In the genomic region with DNA sequence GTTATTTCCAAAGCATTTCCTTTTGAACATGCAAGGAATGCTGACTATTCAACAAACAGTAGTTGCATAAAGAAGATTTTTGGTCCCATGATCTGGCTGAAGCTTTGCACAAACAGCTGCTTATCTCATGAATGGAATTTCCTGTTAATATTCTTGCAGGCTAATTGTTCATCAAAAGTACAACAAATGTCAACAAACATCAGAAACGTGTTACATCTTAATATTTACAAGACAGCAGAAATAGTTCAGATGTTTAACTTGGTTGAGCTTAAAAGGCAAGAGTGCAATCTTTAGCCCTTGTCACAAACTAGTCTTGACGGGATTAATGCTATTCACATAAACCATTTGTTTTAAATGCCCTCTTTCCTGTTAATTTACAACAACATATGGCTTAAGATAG, we compare ENCODE assay signal across 16 cellular contexts. TPM values are rescaled to one million over a fixed set of nuclear protein-coding genes. Genes with fewer than 3 reads are reported as not detected.
DNase-seq lines count a peak whose midpoint lies in the region; ATAC-seq and TF ChIP-seq lines count a peak whose summit lies in the region.
"Had no signal": no experiment of that assay in that cellular context is flagged by ENCODE, and none has a peak within 500 bp of the region (broad histone marks: within the 10 kb centered on the region; RNA-seq: fewer than 3 reads in every experiment).

No MANE protein-coding gene starts in this region.

- no peak overlapping the region for H3K4me3 ChIP-seq in right atrium auricular region
- no peak overlapping the region for H3K4me3 ChIP-seq in right lobe of liver
- H3K4me3 ChIP-seq: gastrocnemius medialis, prostate gland had no signal

- intact Hi-C loops in Right ventricle myocardium inferior (cut with DNase I) = no loop called here
- intact Hi-C loops in right lobe of liver (cut with DNase I) = no loop called here

- no peaks in the 10 kb centered on the region for H3K9me3 ChIP-seq in right atrium auricular region
- H3K9me3 ChIP-seq in right lobe of liver = no peaks in the 10 kb centered on the region
- H3K9me3 ChIP-seq: gastrocnemius medialis, prostate gland had no signal

- TF ChIP-seq POLR2A in right lobe of liver (IDR thresholded peaks at IDR 0.05) = no peak

- H3K27ac Mint-ChIP-seq in endothelial cell (ENCODE audit: unreplicated experiment) = peak overlapping the region; percentile 82
- H3K27ac Mint-ChIP-seq: activated T-helper 1 cell treated with anti-CD3 and anti-CD28 coated beads, Interleukin-12 subunit alpha, Interleukin-12 subunit beta, Interleukin-2, Interleukin-4 antibody, amounts not matched to agents 30 ng/mL and 10 ng/mL and 1 ng/mL, durations not matched to agents 14 hours and 24 hours and 36 hours; dendritic cell treated with granulocyte-macrophage colony-stimulating factor and Interleukin-4, amounts not matched to agents 40 ng/mL and 50 ng/mL, for 4 days had no signal

- H3K36me3 Mint-ChIP-seq in endothelial cell (ENCODE audit: low read depth, unreplicated experiment) = no peaks in the 10 kb centered on the region

- H3K27me3 ChIP-seq in right atrium auricular region (no peaks in the 10 kb centered on the region), right lobe of liver (no peaks in the 10 kb centered on the region)
- H3K27me3 ChIP-seq: gastrocnemius medialis had no signal

- peaks cover 0 to 14% of the 10 kb centered on the region in 2 donors for H3K4me1 ChIP-seq in right atrium auricular region
- no peaks in the 10 kb centered on the region for H3K4me1 ChIP-seq in right lobe of liver
- H3K4me1 ChIP-seq: gastrocnemius medialis, prostate gland had no signal

- TF ChIP-seq CTCF in right atrium auricular region (IDR thresholded peaks at IDR 0.05) (no peak), endothelial cell (IDR thresholded peaks at IDR 0.05; ENCODE audit: unreplicated experiment) (no peak), right lobe of liver (IDR thresholded peaks at IDR 0.05) (no peak)

- no peaks in the 10 kb centered on the region for H3K9me3 Mint-ChIP-seq in endothelial cell (ENCODE audit: unreplicated experiment)
- H3K9me3 Mint-ChIP-seq: activated T-helper 1 cell treated with anti-CD3 and anti-CD28 coated beads, Interleukin-12 subunit alpha, Interleukin-12 subunit beta, Interleukin-2, Interleukin-4 antibody, amounts not matched to agents 30 ng/mL and 10 ng/mL and 1 ng/mL, durations not matched to agents 14 hours and 24 hours and 36 hours; dendritic cell treated with granulocyte-macrophage colony-stimulating factor and Interleukin-4, amounts not matched to agents 40 ng/mL and 50 ng/mL, for 4 days had no signal

- no peak overlapping the region for H3K4me3 Mint-ChIP-seq in endothelial cell (ENCODE audit: unreplicated experiment)
- H3K4me3 Mint-ChIP-seq: activated T-helper 1 cell treated with anti-CD3 and anti-CD28 coated beads, Interleukin-12 subunit alpha, Interleukin-12 subunit beta, Interleukin-2, Interleukin-4 antibody, amounts not matched to agents 30 ng/mL and 10 ng/mL and 1 ng/mL, durations not matched to agents 14 hours and 24 hours and 36 hours; dendritic cell treated with granulocyte-macrophage colony-stimulating factor and Interleukin-4, amounts not matched to agents 40 ng/mL and 50 ng/mL, for 4 days had no signal

- H3K27ac ChIP-seq in right atrium auricular region = no peak overlapping the region
- peak overlapping the region in 1 of 3 donors; percentile 33 for H3K27ac ChIP-seq in right lobe of liver
- H3K27ac ChIP-seq: prostate gland had no signal

- no peaks in the 10 kb centered on the region for H3K27me3 Mint-ChIP-seq in endothelial cell (ENCODE audit: unreplicated experiment)

- peaks cover 21% of the 10 kb centered on the region for H3K4me1 Mint-ChIP-seq in endothelial cell (ENCODE audit: unreplicated experiment)

- peak; percentile 46 for ATAC-seq in Right ventricle myocardium inferior
- peak; percentile 32 to 64 (median 52) for ATAC-seq in right lobe of liver
- ATAC-seq: gastrocnemius medialis had no signal

- no peaks in the 10 kb centered on the region for H3K36me3 ChIP-seq in right atrium auricular region
- H3K36me3 ChIP-seq in right lobe of liver = no peaks in the 10 kb centered on the region
- H3K36me3 ChIP-seq: gastrocnemius medialis, prostate gland had no signal

- 10% methylated on average over 2 of the region's 2 CpGs for WGBS in right lobe of liver (ENCODE audit: insufficient coverage, low coverage, low lambda C conversion rate, missing lambda C conversion rate)

- DNase-seq in Right ventricle myocardium inferior (ENCODE audit: missing footprints) = no peak
- no peak for DNase-seq in right atrium auricular region (ENCODE audit: low spot score)
- no peak for DNase-seq in endothelial cell (ENCODE audit: low spot score)
- no peak for DNase-seq in right lobe of liver
- no peak for DNase-seq in NCI-H187 (lab: John Stamatoyannopoulos, UW)
- DNase-seq in HuH-7.5 (ENCODE audit: low spot score) = no peak
- DNase-seq in stimulated activated CD4-positive, alpha-beta T cell treated with anti-CD3 and anti-CD28 coated beads, Interleukin-15, amount 100 ng/mL, for 24 hours = no peak
- no peak for DNase-seq in DMS 273 (lab: John Stamatoyannopoulos, UW; ENCODE audit: unreplicated experiment)
- DNase-seq: 8988T; activated CD4-positive, alpha-beta T cell treated with anti-CD3 and anti-CD28 coated beads, Interleukin-2, amount 50 U/mL, for 1 hour; gastrocnemius medialis; MV-4-11; stimulated activated CD4-positive, alpha-beta T cell treated with anti-CD3 and anti-CD28 coated beads, Interleukin-4, amount 100 ng/mL, for 24 hours had no signal

RNA-seq across cellular contexts. Expression of gene BASP1, which starts 47.9 kb away (rescaled TPM):
- total RNA-seq in Right ventricle myocardium inferior (3.2 TPM), right atrium auricular region (10 to 100 TPM in 1 of 2 donors, 1 to 10 TPM in 1; 8.3 to 18.4 TPM), endothelial cell (ENCODE audit: unreplicated experiment) (95.2 TPM), right lobe of liver (10 to 100 TPM in 1 of 6 experiments, 1 to 10 TPM in 5; 2.6 to 11.2 (median 4.7) TPM)
